ENCODE assay signal across 30 cellular contexts in genomic region chr19:4216832-4217231, GRCh38. TPM values are rescaled to one million over a fixed set of nuclear protein-coding genes. Genes with fewer than 3 reads are reported as not detected.
"Had no signal": no experiment of that assay in that cellular context is flagged by ENCODE, and none has a peak within 500 bp of the region (broad histone marks: within the 10 kb centered on the region; RNA-seq: fewer than 3 reads in every experiment).

No MANE protein-coding gene starts in this region.

- ATAC-seq: left colon; left lung; lower lobe of right lung; naive thymus-derived CD8-positive, alpha-beta T cell; stimulated activated naive B cell treated with anti-CD40 and anti-IgM and Interleukin-4, amounts not matched to agents 10 μg/mL and 1 μg/mL and 100 μg/mL, for 72 hours had no signal

- H3K4me1 ChIP-seq: left lung, lower lobe of right lung, right atrium auricular region, right lobe of liver, suprapubic skin, tibial artery, upper lobe of right lung had no signal

- H3K36me3 Mint-ChIP-seq: naive thymus-derived CD8-positive, alpha-beta T cell; stimulated activated naive B cell treated with anti-CD40 and anti-IgM and Interleukin-4, amounts not matched to agents 10 μg/mL and 1 μg/mL and 100 μg/mL, for 72 hours had no signal

- H3K4me1 Mint-ChIP-seq: nephron, neural crest cell had no signal

- H3K4me3 ChIP-seq: left lung, lower lobe of right lung, ovary, right atrium auricular region, right lobe of liver, smooth muscle cell, suprapubic skin, thoracic aorta, tibial artery, upper lobe of right lung had no signal

- H3K27me3 Mint-ChIP-seq: naive thymus-derived CD8-positive, alpha-beta T cell; stimulated activated naive CD8-positive, alpha-beta T cell treated with anti-CD3 and anti-CD28 coated beads, Interleukin-15, Interleukin-2, amounts not matched to agents 100 ng/mL and 50 ng/mL, for 24 hours had no signal

- H3K27ac ChIP-seq: left lung, lower lobe of right lung, neutrophil, ovary, right atrium auricular region, right lobe of liver, suprapubic skin, thoracic aorta, tibial artery, upper lobe of right lung had no signal

- H3K27me3 ChIP-seq: ovary, right atrium auricular region, right lobe of liver, upper lobe of right lung had no signal

- H3K4me3 Mint-ChIP-seq: immature natural killer cell; naive thymus-derived CD8-positive, alpha-beta T cell; nephron; neural crest cell; stimulated activated naive B cell treated with anti-CD40 and anti-IgM and Interleukin-4, amounts not matched to agents 10 μg/mL and 1 μg/mL and 100 μg/mL, for 72 hours; stimulated activated naive CD8-positive, alpha-beta T cell treated with anti-CD3 and anti-CD28 coated beads, Interleukin-15, Interleukin-2, amounts not matched to agents 100 ng/mL and 50 ng/mL, for 24 hours had no signal

- H3K4me2 ChIP-seq: smooth muscle cell had no signal

- H3K9me3 ChIP-seq: left lung, lower lobe of right lung, neutrophil, ovary, right atrium auricular region, right lobe of liver, suprapubic skin, thoracic aorta, tibial artery, upper lobe of right lung had no signal

- H3K36me3 ChIP-seq: left lung, lower lobe of right lung, neutrophil, ovary, right atrium auricular region, suprapubic skin, thoracic aorta, tibial artery, upper lobe of right lung had no signal

- H3K27ac Mint-ChIP-seq: immature natural killer cell; nephron; stimulated activated naive B cell treated with anti-CD40 and anti-IgM and Interleukin-4, amounts not matched to agents 10 μg/mL and 1 μg/mL and 100 μg/mL, for 72 hours; stimulated activated naive CD8-positive, alpha-beta T cell treated with anti-CD3 and anti-CD28 coated beads, Interleukin-15, Interleukin-2, amounts not matched to agents 100 ng/mL and 50 ng/mL, for 24 hours had no signal

- H3K9me3 Mint-ChIP-seq: immature natural killer cell; naive thymus-derived CD8-positive, alpha-beta T cell; nephron; neural crest cell; stimulated activated naive CD8-positive, alpha-beta T cell treated with anti-CD3 and anti-CD28 coated beads, Interleukin-15, Interleukin-2, amounts not matched to agents 100 ng/mL and 50 ng/mL, for 24 hours had no signal

- FAIRE-seq: islet of Langerhans, kidney, urothelium cell line had no signal

- DNase-seq: hypothalamus; immature natural killer cell; kidney; left colon; left lung; lower lobe of right lung; mammary epithelial cell; mesenchymal stem cell; naive thymus-derived CD8-positive, alpha-beta T cell; occipital lobe; ovary; right lobe of liver; stimulated activated CD4-positive, alpha-beta T cell treated with anti-CD3 and anti-CD28 coated beads, Interleukin-2, amount 100 ng/mL, for 24 hours; stimulated activated CD4-positive, alpha-beta T cell treated with anti-CD3 and anti-CD28 coated beads, Interleukin-4, amount 100 ng/mL, for 1 hour; stimulated activated naive B cell treated with anti-CD40 and anti-IgM and Interleukin-4, amounts not matched to agents 10 μg/mL and 1 μg/mL and 100 μg/mL, for 72 hours; tibial artery; trophoblast cell; upper lobe of right lung had no signal

RNA-seq across cellular contexts. Expression of gene EBI3, which starts 12.5 kb away (rescaled TPM):
- total RNA-seq: mammary epithelial cell, neural crest cell, progenitor cell of endocrine pancreas, skeletal muscle tissue had no signal
- polyA plus RNA-seq: immature natural killer cell; naive thymus-derived CD8-positive, alpha-beta T cell had no signal

RNA-seq across cellular contexts. Expression of gene ANKRD24, which starts 34.3 kb away (rescaled TPM):
- total RNA-seq: skeletal muscle tissue, smooth muscle cell had no signal
